ENCODE assay signal across 12 cellular contexts in the genomic region with DNA sequence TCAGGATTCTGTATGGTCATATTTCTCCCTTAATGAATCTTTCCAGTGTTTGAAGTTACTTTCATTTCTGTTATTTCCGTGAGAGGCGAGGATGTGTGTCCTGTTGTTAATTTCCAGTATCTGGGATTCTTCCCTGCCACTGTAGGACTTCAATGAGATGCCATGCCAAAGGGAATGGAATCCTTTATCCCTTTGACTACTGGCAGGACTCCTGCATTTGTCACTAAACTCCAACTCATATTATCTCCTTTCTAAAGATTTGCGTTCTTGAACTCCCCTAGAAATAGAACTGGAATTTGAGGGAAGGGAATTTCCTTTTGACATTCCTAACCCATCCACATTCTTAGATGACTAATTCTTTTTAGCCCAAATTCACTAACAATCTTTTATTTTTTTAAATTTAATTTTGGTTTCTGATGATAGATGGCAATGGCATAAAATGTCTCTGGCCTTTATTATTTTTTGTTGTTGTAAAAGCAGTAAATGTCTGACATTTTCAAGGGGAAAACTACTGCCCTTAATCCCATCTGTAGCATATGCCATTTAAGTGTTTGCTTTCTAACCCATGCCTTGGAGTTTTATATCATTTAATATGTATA.
DNase-seq lines count a peak whose midpoint lies in the region; ATAC-seq and TF ChIP-seq lines count a peak whose summit lies in the region.
"Had no signal": no experiment of that assay in that cellular context is flagged by ENCODE, and none has a peak within 500 bp of the region (broad histone marks: within the 10 kb centered on the region; RNA-seq: fewer than 3 reads in every experiment).

No MANE protein-coding gene starts in this region.

- peaks cover 76% of the 10 kb centered on the region for H3K36me3 Mint-ChIP-seq in activated B cell treated with CpG ODN at 0.5 μM for 24 hours (ENCODE audit: low read depth)

- H3K4me3 ChIP-seq in left ventricle myocardium inferior (peak overlapping the region; percentile 42), skin epidermis (no peak overlapping the region), BE2C (ENCODE audit: low read depth, low read length) (no peak overlapping the region)
- H3K4me3 ChIP-seq: K562 had no signal

- intact Hi-C loops in activated B cell treated with CpG ODN at 0.5 μM for 24 hours (cut with micrococcal nuclease) = loop anchor here (1.0 to 5.0 kb wide), 7 partner anchors 37 to 528 kb away; no protein-coding TSS in a partner anchor
- intact Hi-C loops in left ventricle myocardium inferior (cut with micrococcal nuclease) = loop anchor here (10.0 kb wide), 1 partner anchor 111 kb away; no protein-coding TSS in a partner anchor

- no peaks in the 10 kb centered on the region for H3K27me3 Mint-ChIP-seq in activated B cell treated with CpG ODN at 0.5 μM for 24 hours

- TF ChIP-seq CTCF in activated B cell treated with CpG ODN at 0.5 μM for 24 hours (IDR thresholded peaks at IDR 0.05) (no peak), left ventricle myocardium inferior (IDR thresholded peaks at IDR 0.05; ENCODE audit: borderline replicate concordance) (no peak), BE2C (IDR thresholded peaks at IDR 0.05; ENCODE audit: low read depth, low read length) (no peak)

- H3K4me1 ChIP-seq in left ventricle myocardium inferior = peaks cover 100% of the 10 kb centered on the region
- peaks cover 23% of the 10 kb centered on the region for H3K4me1 ChIP-seq in BE2C

- ATAC-seq in activated B cell treated with CpG ODN at 0.5 μM for 24 hours (ENCODE audit: low read depth) = no peak
- no peak for ATAC-seq in GM21447 (IDR thresholded peaks at IDR 0.05; ENCODE audit: unreplicated experiment)

- POLR2A ChIA-PET in activated B cell treated with CpG ODN at 0.5 μM for 24 hours (lab: Charles Lee) = interaction anchor here (0.7 to 2.7 kb wide), 2 partner anchors 32 to 76 kb away, joined by 3 to 31 read pairs; no protein-coding TSS in a partner anchor

- no peaks in the 10 kb centered on the region for H3K9me3 ChIP-seq in left ventricle myocardium inferior (replicated peaks)
- no peaks in the 10 kb centered on the region for H3K9me3 ChIP-seq in BE2C

- H3K27ac ChIP-seq in left ventricle myocardium inferior (replicated peaks) (peak overlapping the region; percentile 90), skin epidermis (peak overlapping the region in 20 of 21 experiments; percentile 4 to 85 (median 72))
- H3K27ac ChIP-seq: RWPE1 had no signal

- H3K27ac Mint-ChIP-seq in activated B cell treated with CpG ODN at 0.5 μM for 24 hours = peak overlapping the region; percentile 97

- CTCF ChIA-PET in activated B cell treated with CpG ODN at 0.5 μM for 24 hours (lab: Charles Lee) = interaction anchor here (0.7 to 1.9 kb wide), 2 partner anchors 113 to 529 kb away, joined by 3 to 8 read pairs; no protein-coding TSS in a partner anchor

- peak; percentile 71 for DNase-seq in GM03348 (ENCODE audit: low spot score)
- no peak for DNase-seq in activated B cell treated with CpG ODN at 0.5 μM for 24 hours
- DNase-seq in left ventricle myocardium inferior = no peak
- DNase-seq in hypothalamus (lab: John Stamatoyannopoulos, UW) = no peak
- no peak for DNase-seq in retina
- no peak for DNase-seq in BE2C
- DNase-seq: H9; stimulated activated CD4-positive, alpha-beta T cell treated with anti-CD3 and anti-CD28 coated beads, Interleukin-4, amount 100 ng/mL, for 24 hours had no signal

- H3K9me3 Mint-ChIP-seq in activated B cell treated with CpG ODN at 0.5 μM for 24 hours = no peaks in the 10 kb centered on the region
- H3K9me3 Mint-ChIP-seq: H9 had no signal

- H3K4me1 Mint-ChIP-seq in activated B cell treated with CpG ODN at 0.5 μM for 24 hours = peaks cover 52% of the 10 kb centered on the region
- H3K4me1 Mint-ChIP-seq: H9 had no signal

- H3K4me3 Mint-ChIP-seq in activated B cell treated with CpG ODN at 0.5 μM for 24 hours = peak overlapping the region; percentile 47
- H3K4me3 Mint-ChIP-seq: H9 had no signal

- H3K27me3 ChIP-seq in left ventricle myocardium inferior (ENCODE audit: low read depth) (no peaks in the 10 kb centered on the region), BE2C (no peaks in the 10 kb centered on the region)

- peaks cover 74% of the 10 kb centered on the region for H3K36me3 ChIP-seq in left ventricle myocardium inferior
- H3K36me3 ChIP-seq in BE2C = peaks cover 38% of the 10 kb centered on the region
